20 cellular contexts compared by ENCODE assay signal in genomic region chr16:87243383-87243964, GRCh38.
DNase-seq lines count a peak whose midpoint lies in the region; ATAC-seq and TF ChIP-seq lines count a peak whose summit lies in the region.
"Had no signal": no experiment of that assay in that cellular context is flagged by ENCODE, and none has a peak within 500 bp of the region (broad histone marks: within the 10 kb centered on the region; RNA-seq: fewer than 3 reads in every experiment).

No MANE protein-coding gene starts in this region.

- H3K36me3 Mint-ChIP-seq in activated CD8-positive, alpha-beta memory T cell treated with anti-CD3 and anti-CD28 coated beads, Interleukin-2, amount 10 ng/mL, durations not matched to agents 7 days and 5 days = no peaks in the 10 kb centered on the region
- H3K36me3 Mint-ChIP-seq in activated CD4-positive, alpha-beta memory T cell treated with anti-CD3 and anti-CD28 coated beads, Interleukin-2, amount 10 ng/mL, durations not matched to agents 7 days and 5 days (ENCODE audit: low read depth) = no peaks in the 10 kb centered on the region
- H3K36me3 Mint-ChIP-seq in stimulated activated memory B cell treated with anti-CD40 and anti-IgM and Interleukin-4, amounts not matched to agents 10 μg/mL and 1 μg/mL and 100 μg/mL, for 72 hours = no peaks in the 10 kb centered on the region

- POLR2A ChIA-PET in activated CD4-positive, alpha-beta memory T cell treated with anti-CD3 and anti-CD28 coated beads, Interleukin-2, amount 10 ng/mL, durations not matched to agents 7 days and 5 days (lab: Charles Lee) = no interaction called here

- H3K27ac Mint-ChIP-seq in activated CD8-positive, alpha-beta memory T cell treated with anti-CD3 and anti-CD28 coated beads, Interleukin-2, amount 10 ng/mL, durations not matched to agents 7 days and 5 days = peak overlapping the region; percentile 18
- H3K27ac Mint-ChIP-seq in activated CD4-positive, alpha-beta memory T cell treated with anti-CD3 and anti-CD28 coated beads, Interleukin-2, amount 10 ng/mL, durations not matched to agents 7 days and 5 days = peak overlapping the region; percentile 72
- no peak overlapping the region for H3K27ac Mint-ChIP-seq in stimulated activated memory B cell treated with anti-CD40 and anti-IgM and Interleukin-4, amounts not matched to agents 10 μg/mL and 1 μg/mL and 100 μg/mL, for 72 hours
- H3K27ac Mint-ChIP-seq: B cell had no signal

- no peak for TF ChIP-seq CTCF in prostate gland (IDR thresholded peaks at IDR 0.05)

- CTCF ChIA-PET in activated CD8-positive, alpha-beta memory T cell treated with anti-CD3 and anti-CD28 coated beads, Interleukin-2, amount 10 ng/mL, durations not matched to agents 7 days and 5 days (lab: Charles Lee) = no interaction called here
- CTCF ChIA-PET in activated CD4-positive, alpha-beta memory T cell treated with anti-CD3 and anti-CD28 coated beads, Interleukin-2, amount 10 ng/mL, durations not matched to agents 7 days and 5 days (lab: Charles Lee) = no interaction called here

- H3K4me1 ChIP-seq in iPS-18a (ENCODE audit: control insufficient read depth, low read depth, low read length) (peaks cover 29% of the 10 kb centered on the region), prostate gland (replicated peaks) (no peaks in the 10 kb centered on the region)

- 92% methylated on average over 10 of the region's 10 CpGs for WGBS in prostate gland

- H3K27ac ChIP-seq in iPS-18a (ENCODE audit: low read length) (peak overlapping the region; percentile 42), prostate gland (no peak overlapping the region)
- H3K27ac ChIP-seq: KMS-11 had no signal

- TF ChIP-seq POLR2A in prostate gland (IDR thresholded peaks at IDR 0.05) = no peak

- no peaks in the 10 kb centered on the region for H3K36me3 ChIP-seq in iPS-18a (ENCODE audit: control insufficient read depth, low read depth, low read length)
- no peaks in the 10 kb centered on the region for H3K36me3 ChIP-seq in prostate gland

- H3K9me3 ChIP-seq in iPS-18a (ENCODE audit: control insufficient read depth, low read depth, low read length) = no peaks in the 10 kb centered on the region
- H3K9me3 ChIP-seq in prostate gland = no peaks in the 10 kb centered on the region
- H3K9me3 ChIP-seq: Caco-2 had no signal

- H3K9me3 Mint-ChIP-seq in activated CD8-positive, alpha-beta memory T cell treated with anti-CD3 and anti-CD28 coated beads, Interleukin-2, amount 10 ng/mL, durations not matched to agents 7 days and 5 days (ENCODE audit: low read depth) = no peaks in the 10 kb centered on the region
- no peaks in the 10 kb centered on the region for H3K9me3 Mint-ChIP-seq in activated CD4-positive, alpha-beta memory T cell treated with anti-CD3 and anti-CD28 coated beads, Interleukin-2, amount 10 ng/mL, durations not matched to agents 7 days and 5 days
- H3K9me3 Mint-ChIP-seq in stimulated activated memory B cell treated with anti-CD40 and anti-IgM and Interleukin-4, amounts not matched to agents 10 μg/mL and 1 μg/mL and 100 μg/mL, for 72 hours = no peaks in the 10 kb centered on the region

- no peak overlapping the region for H3K4me3 Mint-ChIP-seq in activated CD8-positive, alpha-beta memory T cell treated with anti-CD3 and anti-CD28 coated beads, Interleukin-2, amount 10 ng/mL, durations not matched to agents 7 days and 5 days
- H3K4me3 Mint-ChIP-seq in activated CD4-positive, alpha-beta memory T cell treated with anti-CD3 and anti-CD28 coated beads, Interleukin-2, amount 10 ng/mL, durations not matched to agents 7 days and 5 days = no peak overlapping the region
- H3K4me3 Mint-ChIP-seq in stimulated activated memory B cell treated with anti-CD40 and anti-IgM and Interleukin-4, amounts not matched to agents 10 μg/mL and 1 μg/mL and 100 μg/mL, for 72 hours = no peak overlapping the region
- H3K4me3 Mint-ChIP-seq: B cell had no signal

- peak; percentile 36 for ATAC-seq in activated CD8-positive, alpha-beta memory T cell treated with anti-CD3 and anti-CD28 coated beads, Interleukin-2, amount 10 ng/mL, durations not matched to agents 7 days and 5 days
- ATAC-seq in HG02870 (IDR thresholded peaks at IDR 0.05; ENCODE audit: unreplicated experiment) (no peak), HG02623 (IDR thresholded peaks at IDR 0.05; ENCODE audit: unreplicated experiment) (no peak)
- no peak for ATAC-seq in stimulated activated memory B cell treated with anti-CD40 and anti-IgM and Interleukin-4, amounts not matched to agents 10 μg/mL and 1 μg/mL and 100 μg/mL, for 72 hours

- H3K27me3 ChIP-seq in iPS-18a (ENCODE audit: control insufficient read depth, insufficient read depth, low read length) (no peaks in the 10 kb centered on the region), prostate gland (replicated peaks; ENCODE audit: insufficient read depth) (no peaks in the 10 kb centered on the region)

- DNase-seq in activated CD8-positive, alpha-beta memory T cell treated with anti-CD3 and anti-CD28 coated beads, Interleukin-2, amount 10 ng/mL, durations not matched to agents 7 days and 5 days = no peak
- DNase-seq in activated CD8-positive, alpha-beta memory T cell treated with anti-CD3 and anti-CD28 coated beads, Interleukin-2, amount 50 U/mL, for 48 hours = no peak
- no peak for DNase-seq in activated CD4-positive, alpha-beta memory T cell treated with anti-CD3 and anti-CD28 coated beads, Interleukin-2, amount 10 ng/mL, durations not matched to agents 7 days and 5 days
- DNase-seq in prostate gland (ENCODE audit: low spot score) = no peak
- DNase-seq: Caco-2; DMS153; GDM1; MV-4-11; NCI-H1694 treated with DMSO at 0.1 percent for 48 hours; NCI-H510A; NCI-H748 treated with DMSO at 0.1 percent for 48 hours; NK-92 treated with Interleukin-12 subunit alpha and Interleukin-12 subunit beta, amount 100 ng/mL, for 24 hours; OCI-M1; Right ventricle myocardium superior had no signal

- intact Hi-C loops in prostate gland (cut with DNase I) = no loop called here

- H3K4me1 Mint-ChIP-seq in activated CD8-positive, alpha-beta memory T cell treated with anti-CD3 and anti-CD28 coated beads, Interleukin-2, amount 10 ng/mL, durations not matched to agents 7 days and 5 days = peaks cover 45% of the 10 kb centered on the region
- peaks cover 57% of the 10 kb centered on the region for H3K4me1 Mint-ChIP-seq in activated CD4-positive, alpha-beta memory T cell treated with anti-CD3 and anti-CD28 coated beads, Interleukin-2, amount 10 ng/mL, durations not matched to agents 7 days and 5 days
- H3K4me1 Mint-ChIP-seq in stimulated activated memory B cell treated with anti-CD40 and anti-IgM and Interleukin-4, amounts not matched to agents 10 μg/mL and 1 μg/mL and 100 μg/mL, for 72 hours = no peaks in the 10 kb centered on the region
- H3K4me1 Mint-ChIP-seq: B cell had no signal

- peak overlapping the region; percentile 15 for H3K9ac ChIP-seq in iPS-18a (ENCODE audit: low read length)
- H3K9ac ChIP-seq: KMS-11 had no signal

- H3K4me3 ChIP-seq in iPS-18a (ENCODE audit: low read length) (peak overlapping the region; percentile 22), prostate gland (no peak overlapping the region)

- peaks cover 4% of the 10 kb centered on the region for H3K27me3 Mint-ChIP-seq in activated CD8-positive, alpha-beta memory T cell treated with anti-CD3 and anti-CD28 coated beads, Interleukin-2, amount 10 ng/mL, durations not matched to agents 7 days and 5 days
- no peaks in the 10 kb centered on the region for H3K27me3 Mint-ChIP-seq in activated CD4-positive, alpha-beta memory T cell treated with anti-CD3 and anti-CD28 coated beads, Interleukin-2, amount 10 ng/mL, durations not matched to agents 7 days and 5 days
- H3K27me3 Mint-ChIP-seq in stimulated activated memory B cell treated with anti-CD40 and anti-IgM and Interleukin-4, amounts not matched to agents 10 μg/mL and 1 μg/mL and 100 μg/mL, for 72 hours = peaks cover 24% of the 10 kb centered on the region
